Comparison of ENCODE assay signal across 24 cellular contexts in genomic region chr3:195056506-195056905, GRCh38.
"Had no signal": no experiment of that assay in that cellular context is flagged by ENCODE, and none has a peak within 500 bp of the region (broad histone marks: within the 10 kb centered on the region; RNA-seq: fewer than 3 reads in every experiment).

No MANE protein-coding gene starts in this region.

- ATAC-seq: gastrocnemius medialis; heart right ventricle; left lobe of liver; psoas muscle; sciatic nerve; stimulated activated naive B cell treated with anti-CD40 and anti-IgM and Interleukin-4, amounts not matched to agents 10 μg/mL and 1 μg/mL and 100 μg/mL, for 72 hours; stimulated activated naive CD8-positive, alpha-beta T cell treated with anti-CD3 and anti-CD28 coated beads, Interleukin-15, amount 100 ng/mL, for 72 hours had no signal

- H3K4me3 Mint-ChIP-seq: nephron; stimulated activated naive B cell treated with anti-CD40 and anti-IgM and Interleukin-4, amounts not matched to agents 10 μg/mL and 1 μg/mL and 100 μg/mL, for 72 hours; stimulated activated naive CD8-positive, alpha-beta T cell treated with anti-CD3 and anti-CD28 coated beads, Interleukin-15, amount 100 ng/mL, for 72 hours had no signal

- H3K9me3 ChIP-seq: gastrocnemius medialis, psoas muscle, spleen, testis had no signal

- H3K27me3 ChIP-seq: esophagus muscularis mucosa, gastrocnemius medialis, heart right ventricle, spleen, testis, tibial nerve had no signal

- DNase-seq: effector memory CD4-positive, alpha-beta T cell; gastrocnemius medialis; heart right ventricle; hypothalamus; mesenchymal stem cell; midbrain; occipital lobe; retina; spleen; stimulated activated CD4-positive, alpha-beta T cell treated with anti-CD3 and anti-CD28 coated beads, Interleukin-15, amount 100 ng/mL, for 24 hours; stimulated activated CD4-positive, alpha-beta T cell treated with anti-CD3 and anti-CD28 coated beads, Interleukin-1b, Interleukin-23, amount 100 ng/mL, for 48 hours; stimulated activated CD4-positive, alpha-beta T cell treated with anti-CD3 and anti-CD28 coated beads, Interleukin-4, amount 100 ng/mL, for 4 hours; stimulated activated naive B cell treated with anti-CD40 and anti-IgM and Interleukin-4, amounts not matched to agents 10 μg/mL and 1 μg/mL and 100 μg/mL, for 72 hours; stimulated activated naive CD8-positive, alpha-beta T cell treated with anti-CD3 and anti-CD28 coated beads, Interleukin-15, amount 100 ng/mL, for 72 hours; testis had no signal

- H3K27ac Mint-ChIP-seq: nephron; stimulated activated naive B cell treated with anti-CD40 and anti-IgM and Interleukin-4, amounts not matched to agents 10 μg/mL and 1 μg/mL and 100 μg/mL, for 72 hours had no signal

- H3K4me1 Mint-ChIP-seq: stimulated activated naive CD8-positive, alpha-beta T cell treated with anti-CD3 and anti-CD28 coated beads, Interleukin-15, amount 100 ng/mL, for 72 hours had no signal

- H3K4me3 ChIP-seq: esophagus muscularis mucosa, gastrocnemius medialis, heart right ventricle, lung, psoas muscle, spleen, testis, tibial nerve had no signal

- H3K9me3 Mint-ChIP-seq: stimulated activated naive B cell treated with anti-CD40 and anti-IgM and Interleukin-4, amounts not matched to agents 10 μg/mL and 1 μg/mL and 100 μg/mL, for 72 hours; stimulated activated naive CD8-positive, alpha-beta T cell treated with anti-CD3 and anti-CD28 coated beads, Interleukin-15, amount 100 ng/mL, for 72 hours had no signal

- H3K36me3 Mint-ChIP-seq: stimulated activated naive B cell treated with anti-CD40 and anti-IgM and Interleukin-4, amounts not matched to agents 10 μg/mL and 1 μg/mL and 100 μg/mL, for 72 hours had no signal

- H3K9ac ChIP-seq: parathyroid adenoma had no signal

- H3K27ac ChIP-seq: epithelial cell of prostate, esophagus muscularis mucosa, gastrocnemius medialis, heart right ventricle, parathyroid adenoma, psoas muscle, spleen, testis, tibial nerve had no signal

- H3K36me3 ChIP-seq: esophagus muscularis mucosa, gastrocnemius medialis, heart right ventricle, spleen, tibial nerve had no signal

- H3K4me1 ChIP-seq: parathyroid adenoma, psoas muscle, testis, tibial nerve had no signal

- H3K27me3 Mint-ChIP-seq: stimulated activated naive CD8-positive, alpha-beta T cell treated with anti-CD3 and anti-CD28 coated beads, Interleukin-15, amount 100 ng/mL, for 72 hours had no signal
